Comparison of ENCODE assay signal across 20 cellular contexts in genomic region chrX:23327104-23327503, GRCh38. TPM values are rescaled to one million over a fixed set of nuclear protein-coding genes. Genes with fewer than 3 reads are reported as not detected.
"Had no signal": no experiment of that assay in that cellular context is flagged by ENCODE, and none has a peak within 500 bp of the region (broad histone marks: within the 10 kb centered on the region; RNA-seq: fewer than 3 reads in every experiment).

No MANE protein-coding gene starts in this region.

- DNase-seq: activated CD4-positive, alpha-beta T cell treated with anti-CD3 and anti-CD28 coated beads for 36 hours; activated CD4-positive, alpha-beta T cell treated with anti-CD3 and anti-CD28 coated beads, Interleukin-2, amount 50 U/mL, for 48 hours; activated naive CD4-positive, alpha-beta T cell treated with Interleukin-2 at 50 U/mL for 16 hours; activated naive CD8-positive, alpha-beta T cell treated with anti-CD3 and anti-CD28 coated beads, Interleukin-2, amount 10 ng/mL, durations not matched to agents 7 days and 5 days; cerebellar nuclear complex; cortex of kidney; islet precursor cell; midbrain; occipital lobe; posterior cingulate gyrus; retina; stimulated activated naive CD4-positive, alpha-beta T cell had no signal

- H3K9me3 Mint-ChIP-seq: activated naive CD8-positive, alpha-beta T cell treated with anti-CD3 and anti-CD28 coated beads, Interleukin-2, amount 10 ng/mL, durations not matched to agents 7 days and 5 days; activated T-helper 2 cell treated with anti-CD3 and anti-CD28 coated beads, Interferon-gamma antibody, Interleukin-2, Interleukin-4, amounts not matched to agents 10 μg/mL and 5 μg/mL and 100 μg/mL, durations not matched to agents 14 hours and 24 hours and 36 hours; nephron had no signal

- H3K27ac ChIP-seq: ascending aorta, esophagus muscularis mucosa had no signal

- H3K36me3 Mint-ChIP-seq: activated naive CD8-positive, alpha-beta T cell treated with anti-CD3 and anti-CD28 coated beads, Interleukin-2, amount 10 ng/mL, durations not matched to agents 7 days and 5 days had no signal

- H3K36me3 ChIP-seq: ascending aorta, esophagus muscularis mucosa had no signal

- H3K27me3 ChIP-seq: ascending aorta, esophagus muscularis mucosa had no signal

- H3K4me1 ChIP-seq: ascending aorta had no signal

- H3K4me3 Mint-ChIP-seq: activated CD4-positive, alpha-beta T cell treated with anti-CD3 and anti-CD28 coated beads for 36 hours; activated naive CD8-positive, alpha-beta T cell treated with anti-CD3 and anti-CD28 coated beads, Interleukin-2, amount 10 ng/mL, durations not matched to agents 7 days and 5 days; nephron had no signal

- H3K27ac Mint-ChIP-seq: activated CD4-positive, alpha-beta T cell treated with anti-CD3 and anti-CD28 coated beads for 36 hours; activated naive CD8-positive, alpha-beta T cell treated with anti-CD3 and anti-CD28 coated beads, Interleukin-2, amount 10 ng/mL, durations not matched to agents 7 days and 5 days; activated T-helper 2 cell treated with anti-CD3 and anti-CD28 coated beads, Interferon-gamma antibody, Interleukin-2, Interleukin-4, amounts not matched to agents 10 μg/mL and 5 μg/mL and 100 μg/mL, durations not matched to agents 14 hours and 24 hours and 36 hours; nephron had no signal

- H3K9me3 ChIP-seq: ascending aorta, esophagus muscularis mucosa had no signal

- ATAC-seq: activated CD4-positive, alpha-beta T cell treated with anti-CD3 and anti-CD28 coated beads for 36 hours; left lobe of liver had no signal

- H3K4me3 ChIP-seq: ascending aorta, esophagus muscularis mucosa, lung had no signal

RNA-seq across cellular contexts. Expression of gene PTCHD1, which starts 7.5 kb away (rescaled TPM):
- total RNA-seq: activated CD4-positive, alpha-beta T cell treated with anti-CD3 and anti-CD28 coated beads for 36 hours; activated naive CD8-positive, alpha-beta T cell treated with anti-CD3 and anti-CD28 coated beads, Interleukin-2, amount 10 ng/mL, durations not matched to agents 7 days and 5 days; activated T-helper 2 cell treated with anti-CD3 and anti-CD28 coated beads, Interferon-gamma antibody, Interleukin-2, Interleukin-4, amounts not matched to agents 10 μg/mL and 5 μg/mL and 100 μg/mL, durations not matched to agents 14 hours and 24 hours and 36 hours; bronchial epithelial cell; T-helper 2 cell treated with Interferon-gamma antibody and Interleukin-4, amounts not matched to agents 100 ng/mL and 5 ng/mL, for 36 hours had no signal
